Comparison of ENCODE assay signal across 34 cellular contexts in genomic region chr4:123638834-123639233, GRCh38.
"Had no signal": no experiment of that assay in that cellular context is flagged by ENCODE, and none has a peak within 500 bp of the region (broad histone marks: within the 10 kb centered on the region; RNA-seq: fewer than 3 reads in every experiment).

No MANE protein-coding gene starts in this region.

- H3K27me3 ChIP-seq: adrenal gland, ascending aorta, body of pancreas, brain microvascular endothelial cell, breast epithelium, cardiac muscle cell had no signal

- H3K4me3 ChIP-seq: adrenal gland, ascending aorta, body of pancreas, breast epithelium, cardiac muscle cell had no signal

- H3K36me3 ChIP-seq: adrenal gland, ascending aorta, brain microvascular endothelial cell, breast epithelium, cardiac muscle cell had no signal

- ATAC-seq: activated naive CD4-positive, alpha-beta T cell treated with anti-CD3 and anti-CD28 coated beads, Interleukin-2, amount 50 U/mL, for 72 hours; activated naive CD8-positive, alpha-beta T cell treated with anti-CD3 and anti-CD28 coated beads, Interleukin-2, amount 50 U/mL, for 24 hours; activated T-cell treated with anti-CD3 and anti-CD28 coated beads, Interleukin-2, amount 50 U/mL, for 4 hours; activated T-cell treated with anti-CD3 and anti-CD28 coated beads, Interleukin-2, amount 50 U/mL, for 72 hours; activated T-helper 17 cell treated with anti-CD3 and anti-CD28 coated beads, Interleukin-2, amount 50 U/mL, for 72 hours; body of pancreas had no signal

- FAIRE-seq: astrocyte, bronchial epithelial cell had no signal

- H3K9me3 ChIP-seq: adrenal gland, ascending aorta, body of pancreas, breast epithelium had no signal

- H3K27ac ChIP-seq: adrenal gland, ascending aorta, body of pancreas, brain microvascular endothelial cell, breast epithelium, cardiac muscle cell had no signal

- DNase-seq: activated effector memory CD4-positive, alpha-beta T cell treated with anti-CD3 and anti-CD28 coated beads, Interleukin-2, amount 50 U/mL, for 16 hours; activated effector memory CD4-positive, alpha-beta T cell treated with Interleukin-2 at 50 U/mL for 16 hours; activated gamma-delta T cell; activated gamma-delta T cell treated with Interleukin-2 at 50 U/mL for 16 hours; activated naive CD4-positive, alpha-beta T cell; activated naive CD4-positive, alpha-beta T cell treated with anti-CD3 and anti-CD28 coated beads for 36 hours; activated naive CD4-positive, alpha-beta T cell treated with anti-CD3 and anti-CD28 coated beads, Interleukin-2, amount 10 ng/mL, durations not matched to agents 7 days and 5 days; activated naive CD4-positive, alpha-beta T cell treated with anti-CD3 and anti-CD28 coated beads, Interleukin-2, amount 50 U/mL, for 16 hours; activated naive CD4-positive, alpha-beta T cell treated with Interleukin-2 at 50 U/mL for 16 hours; activated naive CD8-positive, alpha-beta T cell treated with anti-CD3 and anti-CD28 coated beads for 36 hours; activated naive CD8-positive, alpha-beta T cell treated with anti-CD3 and anti-CD28 coated beads, Interleukin-2, amount 10 ng/mL, durations not matched to agents 7 days and 5 days; activated naive CD8-positive, alpha-beta T cell treated with anti-CD3 and anti-CD28 coated beads, Interleukin-2, amount 50 U/mL, for 24 hours; activated T-cell treated with anti-CD3 and anti-CD28 coated beads, Interleukin-2, amount 50 U/mL, for 1 hour; activated T-cell treated with anti-CD3 and anti-CD28 coated beads, Interleukin-2, amount 50 U/mL, for 24 hours; activated T-cell treated with anti-CD3 and anti-CD28 coated beads, Interleukin-2, amount 50 U/mL, for 4 hours; activated T-cell treated with anti-CD3 and anti-CD28 coated beads, Interleukin-2, amount 50 U/mL, for 48 hours; activated T-cell treated with anti-CD3 and anti-CD28 coated beads, Interleukin-2, amount 50 U/mL, for 72 hours; adrenal gland; amniotic stem cell; amygdala; anterior cingulate cortex; aorta; body of pancreas; brain microvascular endothelial cell; caudate nucleus; central memory CD4-positive, alpha-beta T cell; cerebellar nuclear complex had no signal

- H3K4me1 ChIP-seq: adrenal gland, ascending aorta, body of pancreas, breast epithelium had no signal
